Comparison of ENCODE assay signal across 22 cellular contexts in genomic region chr17:72600934-72601333, GRCh38.
DNase-seq lines count a peak whose midpoint lies in the region; ATAC-seq and TF ChIP-seq lines count a peak whose summit lies in the region.
"Had no signal": no experiment of that assay in that cellular context is flagged by ENCODE, and none has a peak within 500 bp of the region (broad histone marks: within the 10 kb centered on the region; RNA-seq: fewer than 3 reads in every experiment).

No MANE protein-coding gene starts in this region.

- H3K27ac ChIP-seq in Panc1 (ENCODE audit: low read length): peak overlapping the region; percentile 41; the same call in 1 of the 2 replicates
- H3K27ac ChIP-seq in endodermal cell (ENCODE audit: low read depth, low read length): no peak overlapping the region
- no peak overlapping the region for H3K27ac ChIP-seq in trophoblast cell (ENCODE audit: low read depth, low read length)
- H3K27ac ChIP-seq: BLaER1, heart right ventricle had no signal

- no peak overlapping the region for H3K4me3 ChIP-seq in Panc1 (ENCODE audit: low read depth in 2 of 2, low read length in 2 of 2)
- H3K4me3 ChIP-seq in endodermal cell (ENCODE audit: low read length): peak overlapping the region; percentile 18
- H3K4me3 ChIP-seq in trophoblast cell (ENCODE audit: low read depth, low read length): no peak overlapping the region
- H3K4me3 ChIP-seq: BLaER1, heart right ventricle had no signal

- peaks cover 9% of the 10 kb centered on the region for H3K27me3 Mint-ChIP-seq in endodermal cell (ENCODE audit: insufficient read depth)

- H3K9ac ChIP-seq in endodermal cell (ENCODE audit: extremely low read depth, low read length, poor library complexity, severe bottlenecking) (no peak overlapping the region), trophoblast cell (ENCODE audit: low read length) (no peak overlapping the region)
- H3K9ac ChIP-seq: BLaER1 had no signal

- H3K79me2 ChIP-seq in trophoblast cell (ENCODE audit: control insufficient read depth, insufficient read depth, low read length, poor library complexity): no peaks in the 10 kb centered on the region

- H4K91ac ChIP-seq in trophoblast cell (ENCODE audit: low read depth, low read length): no peak overlapping the region

- H2BK5ac ChIP-seq in trophoblast cell (ENCODE audit: low read depth, low read length, poor library complexity): no peak overlapping the region

- CTCF ChIA-PET in Panc1 (lab: Charles Lee): no interaction called here

- no peaks in the 10 kb centered on the region for H3K9me3 Mint-ChIP-seq in endodermal cell
- H3K9me3 Mint-ChIP-seq: neural crest cell had no signal

- no peak overlapping the region for H2AFZ ChIP-seq in trophoblast cell (ENCODE audit: insufficient read depth, low read length, poor library complexity)

- peaks cover 23% of the 10 kb centered on the region for H3K4me1 Mint-ChIP-seq in endodermal cell
- H3K4me1 Mint-ChIP-seq: activated CD8-positive, alpha-beta memory T cell treated with anti-CD3 and anti-CD28 coated beads, Interleukin-2, amount 10 ng/mL, durations not matched to agents 7 days and 5 days; memory B cell had no signal

- BruUV-seq in Panc1 (replicated peaks; lab: Mats Ljungman, UMichigan): no TSS peak

- no peak overlapping the region for H2BK120ac ChIP-seq in trophoblast cell (ENCODE audit: insufficient read depth, low read length, poor library complexity)

- intact Hi-C loops in Panc1 (cut with micrococcal nuclease; ENCODE audit: unreplicated experiment): no loop called here

- H3K9me3 ChIP-seq in Panc1 (ENCODE audit: control insufficient read depth, insufficient read depth, low read depth, low read length): no peaks in the 10 kb centered on the region
- no peaks in the 10 kb centered on the region for H3K9me3 ChIP-seq in endodermal cell (ENCODE audit: control insufficient read depth, low read length)
- H3K9me3 ChIP-seq in trophoblast cell (ENCODE audit: insufficient read depth, low read depth, low read length): peaks cover 2% of the 10 kb centered on the region
- H3K9me3 ChIP-seq: BLaER1, heart right ventricle had no signal

- no peak overlapping the region for H3K27ac Mint-ChIP-seq in endodermal cell
- H3K27ac Mint-ChIP-seq: activated CD8-positive, alpha-beta memory T cell treated with anti-CD3 and anti-CD28 coated beads, Interleukin-2, amount 10 ng/mL, durations not matched to agents 7 days and 5 days; memory B cell had no signal

- WGBS in endodermal cell (ENCODE audit: insufficient coverage in 1 of 2, insufficient read length in 1 of 2), 2 experiments: 76 to 87% methylated on average over 3 to 4 of the region's 4 CpGs
- WGBS in trophoblast cell (ENCODE audit: extremely low coverage, insufficient coverage, insufficient read length): no CpG with 5 or more reads among the region's 4 CpGs

- H3K27me3 ChIP-seq in Panc1 (ENCODE audit: control insufficient read depth, insufficient read depth, low read length) (no peaks in the 10 kb centered on the region), endodermal cell (ENCODE audit: control insufficient read depth, insufficient read depth, low read length, poor library complexity, severe bottlenecking) (no peaks in the 10 kb centered on the region), trophoblast cell (ENCODE audit: insufficient read depth, low read length) (no peaks in the 10 kb centered on the region)
- H3K27me3 ChIP-seq: BLaER1 had no signal

- H3K23ac ChIP-seq in trophoblast cell (ENCODE audit: low read length): peak overlapping the region; percentile 82

- in situ Hi-C loops in Panc1 (cut with HindIII; ENCODE audit: low pct_unique_long_range_greater_than_20kb, low sequenced_read_pairs): no loop called here

- POLR2A ChIA-PET in Panc1 (lab: Charles Lee): no interaction called here

- TF ChIP-seq CTCF in Panc1 (IDR thresholded peaks at IDR 0.05): no peak
- no peak for TF ChIP-seq CTCF in endodermal cell (conservative IDR thresholded peaks at IDR 0.05)

- H3K4me1 ChIP-seq in Panc1 (ENCODE audit: control insufficient read depth, insufficient read depth, low read length) (peaks cover 27% of the 10 kb centered on the region), endodermal cell (ENCODE audit: control insufficient read depth, insufficient read depth, low read length) (peaks cover 2% of the 10 kb centered on the region), trophoblast cell (ENCODE audit: control insufficient read depth in 1 of 2, insufficient read depth in 2 of 2, low read length in 2 of 2) (peaks cover 0 to 2% of the 10 kb centered on the region in 2 experiments)

- H2AK5ac ChIP-seq in trophoblast cell (ENCODE audit: low read length): no peak overlapping the region

- H3K36me3 Mint-ChIP-seq in endodermal cell (ENCODE audit: low read depth): no peaks in the 10 kb centered on the region
- H3K36me3 Mint-ChIP-seq: activated CD8-positive, alpha-beta memory T cell treated with anti-CD3 and anti-CD28 coated beads, Interleukin-2, amount 10 ng/mL, durations not matched to agents 7 days and 5 days; memory B cell had no signal

- no peaks in the 10 kb centered on the region for H3K79me1 ChIP-seq in trophoblast cell (ENCODE audit: low read length)

- H2BK12ac ChIP-seq in trophoblast cell (ENCODE audit: low read length): no peak overlapping the region

- ATAC-seq in Panc1 (no peak), GM21529 (IDR thresholded peaks at IDR 0.05; ENCODE audit: unreplicated experiment) (no peak), GM19463 (IDR thresholded peaks at IDR 0.05; ENCODE audit: unreplicated experiment) (no peak), HG02852 (IDR thresholded peaks at IDR 0.05; ENCODE audit: unreplicated experiment) (no peak)
- ATAC-seq: activated CD8-positive, alpha-beta memory T cell treated with anti-CD3 and anti-CD28 coated beads, Interleukin-2, amount 10 ng/mL, durations not matched to agents 7 days and 5 days; esophagus mucosa; heart right ventricle; sciatic nerve had no signal

- H3K4me3 Mint-ChIP-seq in endodermal cell: no peak overlapping the region
- H3K4me3 Mint-ChIP-seq: activated CD8-positive, alpha-beta memory T cell treated with anti-CD3 and anti-CD28 coated beads, Interleukin-2, amount 10 ng/mL, durations not matched to agents 7 days and 5 days; memory B cell; neural crest cell had no signal

- H3K36me3 ChIP-seq in Panc1 (ENCODE audit: control insufficient read depth, insufficient read depth, low read length) (no peaks in the 10 kb centered on the region), endodermal cell (ENCODE audit: control insufficient read depth, insufficient read depth, low read length) (no peaks in the 10 kb centered on the region), trophoblast cell (ENCODE audit: control insufficient read depth in 1 of 2, insufficient read depth in 2 of 2, low read length in 2 of 2) (no peaks in the 10 kb centered on the region)
- H3K36me3 ChIP-seq: BLaER1, heart right ventricle had no signal

- no peak overlapping the region for H4K12ac ChIP-seq in trophoblast cell (ENCODE audit: low read depth, low read length)

- no peak overlapping the region for H3K4me2 ChIP-seq in trophoblast cell (ENCODE audit: low read length)
- H3K4me2 ChIP-seq: BLaER1 had no signal

- no peak overlapping the region for H4K8ac ChIP-seq in trophoblast cell (ENCODE audit: low read depth, low read length)

- no peak overlapping the region for H3K4ac ChIP-seq in trophoblast cell (ENCODE audit: low read depth, low read length)

- no peak overlapping the region for H3K18ac ChIP-seq in trophoblast cell (ENCODE audit: low read length)

- no peak overlapping the region for H3K14ac ChIP-seq in trophoblast cell (ENCODE audit: low read length)

- DNase-seq in EL (peak; percentile 85), Panc1 (ENCODE audit: low read depth, low spot score) (no peak), endodermal cell (no peak), trophoblast cell (peak; percentile 54 to 92), Ammon's horn (ENCODE audit: low spot score) (no peak)
- DNase-seq: activated CD4-positive, alpha-beta T cell treated with anti-CD3 and anti-CD28 coated beads for 1 hour; activated CD8-positive, alpha-beta memory T cell treated with anti-CD3 and anti-CD28 coated beads, Interleukin-2, amount 10 ng/mL, durations not matched to agents 7 days and 5 days; dermis blood vessel endothelial cell; heart right ventricle; islet precursor cell; Kasumi-1; NCI-H1436 treated with DMSO at 0.1 percent for 48 hours; SHP77 treated with DMSO at 0.1 percent for 48 hours; stimulated activated CD4-positive, alpha-beta T cell treated with anti-CD3 and anti-CD28 coated beads, Interleukin-2, amount 100 ng/mL, for 24 hours had no signal

Comparison
In these comparisons a context has a peak if more than half of its experiments do, and no peak if none do; other contexts are left out.
1. DNase-seq: peak in EL (single experiment) and trophoblast cell (2 of 2); none in Panc1 (single experiment), endodermal cell (single experiment) and Ammon's horn (single experiment).